28 cellular contexts compared by ENCODE assay signal in the genomic region with DNA sequence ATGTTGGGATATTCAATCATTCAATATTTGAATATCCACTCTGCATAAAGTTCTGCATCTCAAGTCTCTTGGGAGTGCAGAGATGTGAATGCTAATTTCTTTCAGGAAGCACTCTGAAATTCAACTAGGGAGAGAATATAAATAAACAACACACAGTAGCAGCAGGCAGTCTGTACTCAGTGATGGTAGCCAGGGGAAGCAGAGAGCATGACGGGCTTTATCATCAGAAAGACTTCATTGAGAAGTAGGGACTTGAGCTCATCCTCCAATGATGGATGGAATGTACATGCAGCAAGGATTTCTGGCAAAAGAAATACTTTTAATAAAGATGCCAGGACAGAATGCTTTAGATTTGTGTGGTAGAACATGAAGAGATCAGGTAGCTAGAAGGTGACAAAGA. TPM values are rescaled to one million over a fixed set of nuclear protein-coding genes. Genes with fewer than 3 reads are reported as not detected.
"Had no signal": no experiment of that assay in that cellular context is flagged by ENCODE, and none has a peak within 500 bp of the region (broad histone marks: within the 10 kb centered on the region; RNA-seq: fewer than 3 reads in every experiment).

No MANE protein-coding gene starts in this region.

- H3K9ac ChIP-seq: neural progenitor cell had no signal

- H3K9me3 ChIP-seq: left ventricle myocardium inferior, ovary, right atrium auricular region, right lobe of liver, uterus had no signal

- ATAC-seq: natural killer cell; right lobe of liver; stimulated activated memory B cell treated with anti-CD40 and anti-IgM and Interleukin-4, amounts not matched to agents 10 μg/mL and 1 μg/mL and 100 μg/mL, for 72 hours; stimulated activated naive CD8-positive, alpha-beta T cell treated with anti-CD3 and anti-CD28 coated beads, Interleukin-15, amount 100 ng/mL, for 72 hours had no signal

- H3K9me3 Mint-ChIP-seq: neural progenitor cell; stimulated activated naive CD8-positive, alpha-beta T cell treated with anti-CD3 and anti-CD28 coated beads, Interleukin-15, amount 100 ng/mL, for 72 hours had no signal

- H3K27me3 ChIP-seq: neural progenitor cell, ovary, right atrium auricular region, right lobe of liver, tibial nerve, uterus had no signal

- H3K4me1 ChIP-seq: left ventricle myocardium inferior, neural progenitor cell, right atrium auricular region, right lobe of liver, tibial nerve, uterus had no signal

- H3K36me3 ChIP-seq: left ventricle myocardium inferior, neural progenitor cell, ovary, right atrium auricular region, right lobe of liver, tibial nerve, uterus had no signal

- H3K4me1 Mint-ChIP-seq: immature natural killer cell; naive B cell; natural killer cell; nephron progenitor cell; neural progenitor cell; stimulated activated memory B cell treated with anti-CD40 and anti-IgM and Interleukin-4, amounts not matched to agents 10 μg/mL and 1 μg/mL and 100 μg/mL, for 72 hours; stimulated activated naive CD8-positive, alpha-beta T cell treated with anti-CD3 and anti-CD28 coated beads, Interleukin-15, amount 100 ng/mL, for 72 hours had no signal

- DNase-seq: hypothalamus; immature natural killer cell; islet precursor cell; left ventricle myocardium inferior; mesendoderm; naive B cell; natural killer cell; nephron progenitor cell; ovary; right lobe of liver; stimulated activated CD4-positive, alpha-beta T cell treated with anti-CD3 and anti-CD28 coated beads, Interleukin-1b, Interleukin-23, amount 100 ng/mL, for 48 hours; stimulated activated CD4-positive, alpha-beta T cell treated with anti-CD3 and anti-CD28 coated beads, Interleukin-2, amount 100 ng/mL, for 48 hours; stimulated activated CD4-positive, alpha-beta T cell treated with anti-CD3 and anti-CD28 coated beads, Interleukin-4, amount 100 ng/mL, for 4 hours; stimulated activated CD8-positive, alpha-beta memory T cell treated with anti-CD3 and anti-CD28 coated beads, Interleukin-4, amount 100 ng/mL, for 48 hours; stimulated activated naive CD4-positive, alpha-beta T cell treated with Interleukin-2 at 50 U/mL for 16 hours; stimulated activated naive CD8-positive, alpha-beta T cell treated with anti-CD3 and anti-CD28 coated beads, Interleukin-15, amount 100 ng/mL, for 72 hours; substantia nigra; uterus had no signal

- H3K27ac Mint-ChIP-seq: immature natural killer cell; mesothelial cell of epicardium; naive B cell; natural killer cell; nephron progenitor cell; neural progenitor cell; progenitor cell of endocrine pancreas; stimulated activated memory B cell treated with anti-CD40 and anti-IgM and Interleukin-4, amounts not matched to agents 10 μg/mL and 1 μg/mL and 100 μg/mL, for 72 hours; stimulated activated naive CD8-positive, alpha-beta T cell treated with anti-CD3 and anti-CD28 coated beads, Interleukin-15, amount 100 ng/mL, for 72 hours; type B pancreatic cell had no signal

- H3K36me3 Mint-ChIP-seq: natural killer cell; neural progenitor cell; stimulated activated memory B cell treated with anti-CD40 and anti-IgM and Interleukin-4, amounts not matched to agents 10 μg/mL and 1 μg/mL and 100 μg/mL, for 72 hours; type B pancreatic cell had no signal

- H3K4me3 ChIP-seq: left ventricle myocardium inferior, lung, neural progenitor cell, ovary, right atrium auricular region, right lobe of liver, smooth muscle cell, tibial nerve, uterus had no signal

- H3K4me3 Mint-ChIP-seq: immature natural killer cell; mesothelial cell of epicardium; natural killer cell; nephron progenitor cell; neural progenitor cell; stimulated activated memory B cell treated with anti-CD40 and anti-IgM and Interleukin-4, amounts not matched to agents 10 μg/mL and 1 μg/mL and 100 μg/mL, for 72 hours; stimulated activated naive CD8-positive, alpha-beta T cell treated with anti-CD3 and anti-CD28 coated beads, Interleukin-15, amount 100 ng/mL, for 72 hours; type B pancreatic cell had no signal

RNA-seq across cellular contexts. Expression of a gene that starts 9.8 kb away (rescaled TPM):
- total RNA-seq: mononuclear cell, natural killer cell had no signal
